22 cellular contexts compared by ENCODE assay signal in the genomic region with DNA sequence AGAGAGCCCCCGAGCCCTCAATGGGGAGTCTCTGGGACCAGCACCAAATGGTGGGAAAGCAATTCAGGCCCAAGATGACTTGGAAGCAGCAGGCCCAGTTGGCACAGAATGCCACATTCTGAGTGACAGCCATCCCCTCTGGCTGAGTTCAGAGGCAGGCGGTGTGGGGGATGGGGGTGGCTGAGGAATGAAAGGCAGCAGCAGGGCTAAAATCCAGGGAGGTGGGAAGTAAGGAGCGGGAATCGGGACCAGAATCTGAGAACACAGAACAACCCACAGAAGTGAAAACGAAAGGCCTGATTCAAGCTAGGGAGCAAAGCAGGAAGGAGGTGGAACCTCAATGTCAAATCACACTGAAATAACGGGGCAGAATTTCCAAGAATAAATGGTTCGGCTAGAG.
DNase-seq lines count a peak whose midpoint lies in the region; ATAC-seq and TF ChIP-seq lines count a peak whose summit lies in the region.
"Had no signal": no experiment of that assay in that cellular context is flagged by ENCODE, and none has a peak within 500 bp of the region (broad histone marks: within the 10 kb centered on the region; RNA-seq: fewer than 3 reads in every experiment).

No MANE protein-coding gene starts in this region.

- intact Hi-C loops in spleen (cut with DNase I; ENCODE audit: low total_unique reads), result no loop called here

- H2BK5ac ChIP-seq in trophoblast cell (ENCODE audit: low read depth, low read length, poor library complexity), result no peak overlapping the region

- WGBS in spleen, 5 donors, result 77 to 85% (median 79%) methylated on average over 7 of the region's 7 CpGs
- WGBS in trophoblast cell (ENCODE audit: extremely low coverage, insufficient coverage, insufficient read length), result no CpG with 5 or more reads among the region's 7 CpGs

- H3K4ac ChIP-seq in trophoblast cell (ENCODE audit: low read depth, low read length), result no peak overlapping the region

- no peak overlapping the region for H4K12ac ChIP-seq in trophoblast cell (ENCODE audit: low read depth, low read length)

- in situ Hi-C loops in G401 (cut with HindIII; ENCODE audit: low sequenced_read_pairs), result no loop called here

- H3K4me3 Mint-ChIP-seq in chondrocyte (ENCODE audit: unreplicated experiment) (no peak overlapping the region), type B pancreatic cell (no peak overlapping the region)
- H3K4me3 Mint-ChIP-seq: activated CD4-positive, alpha-beta T cell treated with anti-CD3 and anti-CD28 coated beads for 36 hours; CD4-positive, alpha-beta memory T cell had no signal

- no peak overlapping the region for H3K4me3 ChIP-seq in spleen
- no peak overlapping the region for H3K4me3 ChIP-seq in trophoblast cell (ENCODE audit: low read depth, low read length)
- H3K4me3 ChIP-seq: adrenal gland, colonic mucosa, left lung, mucosa of descending colon, ovary, thyroid gland had no signal

- H3K27ac Mint-ChIP-seq in chondrocyte (ENCODE audit: unreplicated experiment), result no peak overlapping the region
- H3K27ac Mint-ChIP-seq in type B pancreatic cell, result no peak overlapping the region
- H3K27ac Mint-ChIP-seq: activated CD4-positive, alpha-beta T cell treated with anti-CD3 and anti-CD28 coated beads for 36 hours; CD4-positive, alpha-beta memory T cell had no signal

- no peaks in the 10 kb centered on the region for H3K27me3 ChIP-seq in spleen (replicated peaks in 1 of 7)
- H3K27me3 ChIP-seq in trophoblast cell (ENCODE audit: insufficient read depth, low read length), result no peaks in the 10 kb centered on the region
- H3K27me3 ChIP-seq: adrenal gland, colonic mucosa, left lung, ovary, thyroid gland had no signal

- peaks cover 1% of the 10 kb centered on the region for H3K79me1 ChIP-seq in trophoblast cell (ENCODE audit: low read length)

- no peak overlapping the region for H3K18ac ChIP-seq in trophoblast cell (ENCODE audit: low read length)

- TF ChIP-seq POLR2A in spleen (IDR thresholded peaks at IDR 0.05), result no peak

- H3K27ac ChIP-seq in spleen (peak overlapping the region in 6 of 8 donors; percentile 13 to 48 (median 36)), trophoblast cell (ENCODE audit: low read depth, low read length) (no peak overlapping the region)
- H3K27ac ChIP-seq: adrenal gland, colonic mucosa, left lung, ovary, thyroid gland had no signal

- H4K91ac ChIP-seq in trophoblast cell (ENCODE audit: low read depth, low read length), result no peak overlapping the region

- no peak overlapping the region for H3K9ac ChIP-seq in trophoblast cell (ENCODE audit: low read length)

- peaks cover 0 to 42% (median 0%) of the 10 kb centered on the region in 6 donors for H3K36me3 ChIP-seq in spleen
- peaks cover 0 to 11% of the 10 kb centered on the region in 2 experiments for H3K36me3 ChIP-seq in trophoblast cell (ENCODE audit: control insufficient read depth in 1 of 2, insufficient read depth in 2 of 2, low read length in 2 of 2)
- H3K36me3 ChIP-seq: adrenal gland, colonic mucosa, ovary, thyroid gland had no signal

- H2AFZ ChIP-seq in trophoblast cell (ENCODE audit: insufficient read depth, low read length, poor library complexity), result no peak overlapping the region

- H3K36me3 Mint-ChIP-seq in chondrocyte (ENCODE audit: low read depth), result peaks cover 6% of the 10 kb centered on the region
- peaks cover 5% of the 10 kb centered on the region for H3K36me3 Mint-ChIP-seq in type B pancreatic cell
- H3K36me3 Mint-ChIP-seq: CD4-positive, alpha-beta memory T cell had no signal

- H3K23ac ChIP-seq in trophoblast cell (ENCODE audit: low read length), result no peak overlapping the region

- TF ChIP-seq CTCF in chondrocyte (IDR thresholded peaks at IDR 0.05) (no peak), spleen (IDR thresholded peaks at IDR 0.05 in 8 of 11, conservative IDR thresholded peaks at IDR 0.05 in 3 of 11) (no peak), type B pancreatic cell (conservative IDR thresholded peaks at IDR 0.05) (no peak)

- H3K14ac ChIP-seq in trophoblast cell (ENCODE audit: low read length), result no peak overlapping the region

- no peak overlapping the region for H3K4me2 ChIP-seq in trophoblast cell (ENCODE audit: low read length)

- H2BK120ac ChIP-seq in trophoblast cell (ENCODE audit: insufficient read depth, low read length, poor library complexity), result no peak overlapping the region

- H3K9me3 ChIP-seq in spleen, result no peaks in the 10 kb centered on the region
- H3K9me3 ChIP-seq in trophoblast cell (ENCODE audit: insufficient read depth, low read depth, low read length), result no peaks in the 10 kb centered on the region
- H3K9me3 ChIP-seq: adrenal gland, colonic mucosa, left lung, mucosa of descending colon, ovary, thyroid gland had no signal

- ATAC-seq in GM21528 (IDR thresholded peaks at IDR 0.05; ENCODE audit: low FRiP score, unreplicated experiment), result no peak
- no peak for ATAC-seq in HG02884 (IDR thresholded peaks at IDR 0.05; ENCODE audit: unreplicated experiment)
- ATAC-seq: activated CD4-positive, alpha-beta T cell treated with anti-CD3 and anti-CD28 coated beads for 36 hours; left lung; mucosa of descending colon had no signal

- no peaks in the 10 kb centered on the region for H3K9me3 Mint-ChIP-seq in chondrocyte (ENCODE audit: low read depth)
- H3K9me3 Mint-ChIP-seq in type B pancreatic cell, result no peaks in the 10 kb centered on the region
- H3K9me3 Mint-ChIP-seq: CD4-positive, alpha-beta memory T cell had no signal

- H3K4me1 Mint-ChIP-seq in chondrocyte (ENCODE audit: low read depth) (peaks cover 3% of the 10 kb centered on the region), type B pancreatic cell (ENCODE audit: unreplicated experiment) (peaks cover 16% of the 10 kb centered on the region)
- H3K4me1 Mint-ChIP-seq: activated CD4-positive, alpha-beta T cell treated with anti-CD3 and anti-CD28 coated beads for 36 hours; CD4-positive, alpha-beta memory T cell had no signal

- H3K27me3 Mint-ChIP-seq in chondrocyte (ENCODE audit: low read depth) (no peaks in the 10 kb centered on the region), type B pancreatic cell (no peaks in the 10 kb centered on the region)
- H3K27me3 Mint-ChIP-seq: activated CD4-positive, alpha-beta T cell treated with anti-CD3 and anti-CD28 coated beads for 36 hours; CD4-positive, alpha-beta memory T cell had no signal

- H3K4me1 ChIP-seq in spleen (peaks cover 0 to 8% (median 0%) of the 10 kb centered on the region in 6 donors), trophoblast cell (ENCODE audit: control insufficient read depth in 1 of 2, insufficient read depth in 2 of 2, low read length in 2 of 2) (peaks cover 12 to 15% of the 10 kb centered on the region in 2 experiments)
- H3K4me1 ChIP-seq: adrenal gland, colonic mucosa, left lung, thyroid gland had no signal

- H2BK12ac ChIP-seq in trophoblast cell (ENCODE audit: low read length), result no peak overlapping the region

- H2AK5ac ChIP-seq in trophoblast cell (ENCODE audit: low read length), result no peak overlapping the region

- H4K8ac ChIP-seq in trophoblast cell (ENCODE audit: low read depth, low read length), result no peak overlapping the region

- H3K79me2 ChIP-seq in trophoblast cell (ENCODE audit: control insufficient read depth, insufficient read depth, low read length, poor library complexity), result no peaks in the 10 kb centered on the region

- DNase-seq in G401 (ENCODE audit: low spot score) (peak; percentile 60), chondrocyte (ENCODE audit: low spot score) (peak; percentile 35), midbrain (lab: John Stamatoyannopoulos, UW) (peak; percentile 50), spleen (peak; percentile 47), trophoblast cell (no peak), type B pancreatic cell (ENCODE audit: extremely low spot score, unreplicated experiment) (no peak)
- DNase-seq: activated CD4-positive, alpha-beta T cell treated with anti-CD3 and anti-CD28 coated beads for 36 hours; adrenal gland; CD4-positive, alpha-beta memory T cell; colonic mucosa; DMS79 treated with DMSO at 0.1 percent for 48 hours; HCEC 1CT; mucosa of descending colon; NCI-H187; NCI-H2227 treated with DMSO at 0.1 percent for 48 hours; ovary; small intestine; stimulated activated CD4-positive, alpha-beta T cell treated with anti-CD3 and anti-CD28 coated beads, Interleukin-4, amount 100 ng/mL, for 4 hours had no signal

Comparison
In these comparisons a context has a peak if more than half of its experiments do, and no peak if none do; other contexts are left out.
1. DNase-seq: peak in G401 (single experiment), chondrocyte (single experiment), midbrain (single experiment) and spleen (single experiment); none in trophoblast cell (0 of 2) and type B pancreatic cell (single experiment).